20 cellular contexts compared by ENCODE assay signal in the genomic region with DNA sequence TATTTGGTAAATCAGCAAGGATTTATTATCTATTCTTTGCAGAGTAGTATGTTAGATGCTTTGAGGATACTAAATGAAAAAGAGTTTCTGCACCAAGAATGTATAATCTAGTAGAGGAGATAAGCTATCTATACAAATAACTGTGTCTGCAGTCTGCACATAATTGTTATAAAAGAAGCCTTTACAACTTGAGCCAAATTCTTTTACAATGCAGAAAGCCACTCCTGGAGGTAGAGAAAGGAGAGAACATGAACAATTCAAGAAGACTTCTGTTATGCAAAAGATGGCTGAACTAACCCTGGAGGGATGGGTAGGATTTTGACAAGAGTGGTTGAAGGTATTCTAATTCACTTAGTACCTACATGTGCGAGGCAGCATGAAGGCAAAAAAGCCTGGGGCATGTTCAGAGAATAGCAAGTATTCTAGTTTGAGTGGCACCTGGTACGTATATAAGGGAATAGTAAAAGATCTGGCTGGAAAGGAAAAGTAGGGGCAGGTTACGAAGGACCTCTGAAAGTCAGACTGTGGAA.
"Had no signal": no experiment of that assay in that cellular context is flagged by ENCODE, and none has a peak within 500 bp of the region (broad histone marks: within the 10 kb centered on the region; RNA-seq: fewer than 3 reads in every experiment).

No MANE protein-coding gene starts in this region.

- DNase-seq: activated CD4-positive, alpha-beta T cell treated with anti-CD3 and anti-CD28 coated beads, Interleukin-2, amount 10 ng/mL, durations not matched to agents 24 days and 14 days; activated CD8-positive, alpha-beta T cell treated with anti-CD3 and anti-CD28 coated beads for 36 hours; activated naive CD4-positive, alpha-beta T cell; activated T-cell treated with anti-CD3 and anti-CD28 coated beads, Interleukin-2, amount 50 U/mL, for 1 hour; cerebellar nuclear complex; cortex of kidney; heart right ventricle; natural killer cell; ovary; psoas muscle; right lobe of liver; small intestine; stimulated activated CD4-positive, alpha-beta T cell treated with anti-CD3 and anti-CD28 coated beads, Interleukin-4, amount 100 ng/mL, for 1 hour; T-helper 9 cell; testis had no signal

- H3K27ac ChIP-seq: ascending aorta, heart right ventricle, ovary, psoas muscle, right lobe of liver, testis had no signal

- H3K27me3 ChIP-seq: ascending aorta, heart right ventricle, ovary, right lobe of liver, testis had no signal

- H3K4me1 ChIP-seq: ascending aorta, heart right ventricle, psoas muscle, right lobe of liver, testis had no signal

- H3K36me3 ChIP-seq: ascending aorta, heart right ventricle, ovary, right lobe of liver had no signal

- ATAC-seq: activated CD8-positive, alpha-beta T cell treated with anti-CD3 and anti-CD28 coated beads for 36 hours; activated T-helper 17 cell treated with anti-CD3 and anti-CD28 coated beads, Interleukin-2, amount 50 U/mL, for 72 hours; esophagus mucosa; heart right ventricle; natural killer cell; psoas muscle; right lobe of liver had no signal

- H3K27me3 Mint-ChIP-seq: activated CD4-positive, alpha-beta T cell treated with anti-CD3 and anti-CD28 coated beads, Interleukin-2, amount 10 ng/mL, durations not matched to agents 24 days and 14 days; activated CD8-positive, alpha-beta T cell treated with anti-CD3 and anti-CD28 coated beads for 36 hours; activated T-helper 17 cell treated with anti-CD3 and anti-CD28 coated beads, Interleukin-2, amount 50 U/mL, for 72 hours; type B pancreatic cell had no signal

- H3K4me3 ChIP-seq: ascending aorta, heart right ventricle, lung, ovary, psoas muscle, right lobe of liver, testis had no signal

- H3K9me3 ChIP-seq: ascending aorta, ovary, psoas muscle, right lobe of liver, testis had no signal

- H3K36me3 Mint-ChIP-seq: natural killer cell had no signal

- H3K4me3 Mint-ChIP-seq: activated CD4-positive, alpha-beta T cell treated with anti-CD3 and anti-CD28 coated beads, Interleukin-2, amount 10 ng/mL, durations not matched to agents 24 days and 14 days; activated CD8-positive, alpha-beta T cell treated with anti-CD3 and anti-CD28 coated beads for 36 hours; activated T-helper 17 cell treated with anti-CD3 and anti-CD28 coated beads, Interleukin-2, amount 50 U/mL, for 72 hours; natural killer cell; type B pancreatic cell had no signal

- H3K4me1 Mint-ChIP-seq: natural killer cell had no signal

- H3K27ac Mint-ChIP-seq: activated CD4-positive, alpha-beta T cell treated with anti-CD3 and anti-CD28 coated beads, Interleukin-2, amount 10 ng/mL, durations not matched to agents 24 days and 14 days; activated T-helper 17 cell treated with anti-CD3 and anti-CD28 coated beads, Interleukin-2, amount 50 U/mL, for 72 hours; natural killer cell; type B pancreatic cell had no signal
